Comparison of ENCODE assay signal across 8 cellular contexts in genomic region chr1:36306210-36306901, GRCh38. TPM values are rescaled to one million over a fixed set of nuclear protein-coding genes. Genes with fewer than 3 reads are reported as not detected.
A peak's percentile ranks its signal among the peaks of the same experiment; 100 is the strongest.
DNase-seq lines count a peak whose midpoint lies in the region; ATAC-seq and TF ChIP-seq lines count a peak whose summit lies in the region.

SH3D21 (plus strand) TSS chr1:36306368; CDS start chr1:36306421, 53 bp downstream.

- H3K4me3 ChIP-seq in GM08714 (ENCODE audit: low read length) (peak within 1 kb of the TSS; percentile 57; the same call in 1 of the 2 replicates), KMS-11 (IDR thresholded peaks at IDR 0.05; ENCODE audit: insufficient read depth, low read depth, low read length) (peak within 1 kb of the TSS; percentile 77), WI38 (ENCODE audit: low read depth, low read length) (peak within 1 kb of the TSS; percentile 68), ectodermal cell (ENCODE audit: insufficient read depth, low read depth, low read length) (peak within 1 kb of the TSS; percentile 68), mucosa of descending colon (peak within 1 kb of the TSS; percentile 54), upper lobe of left lung (peak within 1 kb of the TSS; percentile 72 to 90 (median 79))

- peak within 1 kb of the TSS; percentile 67 for H3K4me2 ChIP-seq in KMS-11

- no peak for TF ChIP-seq CTCF in KMS-11 (conservative IDR thresholded peaks at IDR 0.05; ENCODE audit: low read depth, low read length)
- TF ChIP-seq CTCF in WI38 (IDR thresholded peaks at IDR 0.05; ENCODE audit: low read depth, low read length) = no peak
- TF ChIP-seq CTCF in mucosa of descending colon (IDR thresholded peaks at IDR 0.05) = no peak
- peak in 1 of 6 experiments; percentile 12 for TF ChIP-seq CTCF in upper lobe of left lung (IDR thresholded peaks at IDR 0.05)

- H3K9me3 ChIP-seq in ectodermal cell (ENCODE audit: control insufficient read depth, low read length) (no peaks in the 10 kb centered on the region), mucosa of descending colon (no peaks in the 10 kb centered on the region), upper lobe of left lung (no peaks in the 10 kb centered on the region)

- peaks cover 15% of the 10 kb centered on the region for H3K4me1 ChIP-seq in KMS-11 (ENCODE audit: low read depth, poor library complexity, severe bottlenecking)
- H3K4me1 ChIP-seq in ectodermal cell (ENCODE audit: control insufficient read depth, insufficient read depth, low read length) = no peaks in the 10 kb centered on the region
- H3K4me1 ChIP-seq in mucosa of descending colon (ENCODE audit: low read depth) = peaks cover 11% of the 10 kb centered on the region
- H3K4me1 ChIP-seq in upper lobe of left lung = peaks cover 13 to 27% (median 22%) of the 10 kb centered on the region in 4 donors

- peak; percentile 81 to 88 (median 87) for DNase-seq in mucosa of descending colon
- peak; percentile 87 to 89 for DNase-seq in upper lobe of left lung
- no peak for DNase-seq in inferior parietal cortex (ENCODE audit: extremely low spot score)

- H3K27ac ChIP-seq in KMS-11 (peak within 1 kb of the TSS; percentile 28; the same call in 1 of the 2 replicates), ectodermal cell (ENCODE audit: insufficient read depth, low read depth, low read length, poor library complexity, severe bottlenecking) (peak within 1 kb of the TSS; percentile 54), upper lobe of left lung (peak within 1 kb of the TSS; percentile 79 to 90 (median 86))

- intact Hi-C loops in mucosa of descending colon (cut with DNase I, micrococcal nuclease) = no loop called here

- no peaks in the 10 kb centered on the region for H4K20me1 ChIP-seq in KMS-11 (ENCODE audit: insufficient read depth)

- H3K36me3 ChIP-seq in KMS-11 (ENCODE audit: insufficient read depth) (no peaks in the 10 kb centered on the region), ectodermal cell (ENCODE audit: control insufficient read depth, insufficient read depth, low read length) (peaks cover 18% of the 10 kb centered on the region), mucosa of descending colon (ENCODE audit: low read depth) (peaks cover 8% of the 10 kb centered on the region), upper lobe of left lung (peaks cover 7 to 33% (median 28%) of the 10 kb centered on the region in 4 donors)

- H3K79me2 ChIP-seq in KMS-11 (ENCODE audit: insufficient read depth, low read depth) = no peaks in the 10 kb centered on the region

- 1% methylated on average over 65 of the region's 65 CpGs for WGBS in ectodermal cell, 2 experiments
- 6 to 39% methylated on average over 9 to 20 of the region's 65 CpGs for WGBS in upper lobe of left lung, 2 donors

- peak within 1 kb of the TSS; percentile 87 for H2AFZ ChIP-seq in KMS-11 (ENCODE audit: low read depth)

- peak; percentile 27 for ATAC-seq in GM21737 (IDR thresholded peaks at IDR 0.05; ENCODE audit: unreplicated experiment)
- peak; percentile 85 for ATAC-seq in mucosa of descending colon
- peak; percentile 73 to 85 for ATAC-seq in upper lobe of left lung (ENCODE audit: low FRiP score in 2 of 2)

- no peak for TF ChIP-seq POLR2A in upper lobe of left lung (IDR thresholded peaks at IDR 0.05)

- H3K9ac ChIP-seq in KMS-11 = peak within 1 kb of the TSS; percentile 42; the same call in 1 of the 2 replicates

- no peak for TF ChIP-seq EP300 in upper lobe of left lung (IDR thresholded peaks at IDR 0.05)

- H3K27me3 ChIP-seq in KMS-11 (ENCODE audit: insufficient read depth, low read depth) = no peaks in the 10 kb centered on the region
- H3K27me3 ChIP-seq in ectodermal cell (ENCODE audit: control insufficient read depth, insufficient read depth, low read length, poor library complexity, severe bottlenecking) = no peaks in the 10 kb centered on the region
- no peaks in the 10 kb centered on the region for H3K27me3 ChIP-seq in upper lobe of left lung

RNA-seq across cellular contexts. Expression of gene SH3D21, which starts in this region (rescaled TPM):
- 15.1 TPM for polyA plus RNA-seq in ectodermal cell (2013, experiment 1 of 4)
- polyA plus RNA-seq in ectodermal cell (2013, experiment 2 of 4) = 12.9 TPM
- 12.1 TPM for polyA plus RNA-seq in ectodermal cell (2013, experiment 3 of 4)
- polyA plus RNA-seq in ectodermal cell (2013, experiment 4 of 4) = 12.7 TPM
- total RNA-seq in mucosa of descending colon (10 to 100 TPM; 12.3 to 18.0 (median 14.2) TPM), upper lobe of left lung (10 to 100 TPM in 3 of 6 donors, 1 to 10 TPM in 3; 4.4 to 65.0 (median 13.1) TPM)

Comparison
In these comparisons a context has a peak if more than half of its experiments do, and no peak if none do; other contexts are left out.
1. ATAC-seq: peak in every context shown above with its lines; median percentile 85 in mucosa of descending colon; 79 in upper lobe of left lung; 27 in GM21737.
2. H3K27ac ChIP-seq: peak in every context shown above with its lines; median percentile 86 in upper lobe of left lung; 54 in ectodermal cell; 28 in KMS-11.